Comparison of ENCODE assay signal across 14 cellular contexts in the genomic region with DNA sequence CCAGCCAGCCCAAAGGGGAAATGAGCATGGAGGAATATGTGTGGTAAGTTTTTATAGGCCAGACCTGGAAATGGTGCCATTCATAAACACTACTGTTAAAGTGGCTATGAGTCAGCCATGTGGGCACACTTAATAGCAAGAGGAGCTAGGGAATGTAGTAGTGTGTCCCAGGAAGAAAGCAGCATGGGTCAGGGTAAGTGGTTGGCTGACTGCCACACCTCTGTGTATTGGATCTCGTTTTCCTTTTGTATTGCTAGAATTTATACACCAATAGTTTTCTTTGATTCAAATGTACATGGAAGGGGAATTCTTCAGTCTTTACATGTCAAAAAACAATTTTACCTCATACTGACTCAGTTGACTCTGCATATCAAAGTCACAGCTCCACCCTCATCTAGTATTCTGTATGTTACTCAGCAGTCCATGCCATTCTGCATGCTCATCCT. TPM values are rescaled to one million over a fixed set of nuclear protein-coding genes. Genes with fewer than 3 reads are reported as not detected.
DNase-seq lines count a peak whose midpoint lies in the region; ATAC-seq, FAIRE-seq and TF ChIP-seq lines count a peak whose summit lies in the region.
"Had no signal": no experiment of that assay in that cellular context is flagged by ENCODE, and none has a peak within 500 bp of the region (broad histone marks: within the 10 kb centered on the region; RNA-seq: fewer than 3 reads in every experiment).

No MANE protein-coding gene starts in this region.

- H3K4me3 ChIP-seq in epithelial cell of esophagus (ENCODE audit: low read length) (no peak overlapping the region), osteoblast (ENCODE audit: insufficient read depth, low read length) (no peak overlapping the region), HepG2 (replicated peaks in 1 of 3; ENCODE audit: insufficient read depth in 1 of 3, low read depth in 2 of 3, low read length in 3 of 3) (no peak overlapping the region)
- H3K4me3 ChIP-seq: right atrium auricular region had no signal

- FAIRE-seq in frontal cortex (lab: Jason Lieb, UNC) (no peak), HepG2 (lab: Jason Lieb, UNC) (no peak)

- TF ChIP-seq POLR2A in HepG2 (IDR thresholded peaks at IDR 0.05; ENCODE audit: insufficient read depth in 1 of 2, low read depth in 2 of 2, low read length in 2 of 2), result no peak

- H2AFZ ChIP-seq in osteoblast (ENCODE audit: low read length), result no peak overlapping the region
- H2AFZ ChIP-seq in HepG2 (ENCODE audit: low read length), result no peak overlapping the region

- no peak for TF ChIP-seq CTCF in epithelial cell of esophagus (IDR thresholded peaks at IDR 0.05; ENCODE audit: insufficient read depth, low read depth, low read length, missing control alignments)
- TF ChIP-seq CTCF in osteoblast (IDR thresholded peaks at IDR 0.05; ENCODE audit: extremely low read depth, low read depth, low read length), result no peak
- TF ChIP-seq CTCF in HepG2 (CRISPR knock-in tag; IDR thresholded peaks at IDR 0.05), result no peak

- H3K9me3 ChIP-seq in osteoblast (ENCODE audit: low read depth, low read length), result no peaks in the 10 kb centered on the region
- no peaks in the 10 kb centered on the region for H3K9me3 ChIP-seq in HepG2 (ENCODE audit: low read length)
- H3K9me3 ChIP-seq: right atrium auricular region had no signal

- CTCF ChIA-PET in HepG2 (lab: Yijun Ruan, JAX; ENCODE audit: low intra/inter-chr PET ratio, low total read pairs), result no interaction called here

- H3K79me2 ChIP-seq in osteoblast (ENCODE audit: insufficient read depth, low read length) (no peaks in the 10 kb centered on the region), HepG2 (ENCODE audit: insufficient read depth, low read length) (no peaks in the 10 kb centered on the region)

- H4K20me1 ChIP-seq in osteoblast (ENCODE audit: insufficient read depth, low read length) (no peaks in the 10 kb centered on the region), HepG2 (ENCODE audit: insufficient read depth, low read length) (no peaks in the 10 kb centered on the region)

- TF ChIP-seq EP300 in HepG2 (IDR thresholded peaks at IDR 0.05; ENCODE audit: low read depth in 2 of 2, low read length in 2 of 2) (no peak), HepG2 (CRISPR knock-in tag; IDR thresholded peaks at IDR 0.05; ENCODE audit: borderline replicate concordance) (no peak)

- 0% methylated on average over 1 of the region's 1 CpG for WGBS in HepG2 (ENCODE audit: low lambda C conversion rate)

- DNase-seq in DMS53 treated with DMSO at 0.1 percent for 48 hours (lab: John Stamatoyannopoulos, UW; ENCODE audit: unreplicated experiment), result peak; percentile 20
- DNase-seq in M059J (ENCODE audit: low read depth), result peak; percentile 94
- peak; percentile 88 for DNase-seq in epithelial cell of esophagus (ENCODE audit: low read depth)
- DNase-seq in osteoblast (ENCODE audit: insufficient read length, low spot score, missing footprints), result peak; percentile 74
- DNase-seq in NCI-H128 (lab: John Stamatoyannopoulos, UW; ENCODE audit: unreplicated experiment), result no peak
- DNase-seq in frontal cortex (ENCODE audit: low spot score in 2 of 2), result no peak
- no peak for DNase-seq in HepG2 (ENCODE audit: low spot score)
- DNase-seq in HuH-7.5 (ENCODE audit: low spot score), result no peak
- DNase-seq: caudate nucleus; CD8-positive, alpha-beta T cell; erythroblast; NCI-H1417 had no signal

- H3K4me2 ChIP-seq in osteoblast (ENCODE audit: insufficient read depth, low read length) (peak overlapping the region; percentile 10), HepG2 (ENCODE audit: low read depth, low read length) (no peak overlapping the region)

- ATAC-seq in HepG2, result no peak
- ATAC-seq: activated CD4-positive, CD25-positive, alpha-beta regulatory T cell treated with anti-CD3 and anti-CD28 coated beads, Interleukin-2, amount 50 U/mL, for 24 hours; CD8-positive, alpha-beta T cell had no signal

- H3K27me3 ChIP-seq in osteoblast (ENCODE audit: insufficient read depth, low read length) (peaks cover 2% of the 10 kb centered on the region), HepG2 (ENCODE audit: control insufficient read depth in 1 of 2, insufficient read depth in 2 of 2, low read length in 2 of 2) (no peaks in the 10 kb centered on the region)
- H3K27me3 ChIP-seq: right atrium auricular region had no signal

- H3K4me1 ChIP-seq in osteoblast (ENCODE audit: insufficient read depth, low read length) (peaks cover 13% of the 10 kb centered on the region), HepG2 (ENCODE audit: insufficient read depth, low read length) (no peaks in the 10 kb centered on the region)
- H3K4me1 ChIP-seq: right atrium auricular region had no signal

- no peak overlapping the region for H3K9ac ChIP-seq in HepG2 (ENCODE audit: insufficient read depth, low read depth, low read length)

- POLR2A ChIA-PET in HepG2 (lab: Yijun Ruan, JAX), result no interaction called here

- intact Hi-C loops in HepG2 (cut with micrococcal nuclease; ENCODE audit: unreplicated experiment), result no loop called here

- H3K36me3 ChIP-seq in osteoblast (ENCODE audit: insufficient read depth, low read length) (no peaks in the 10 kb centered on the region), HepG2 (replicated peaks in 1 of 2; ENCODE audit: control insufficient read depth in 1 of 2, insufficient read depth in 2 of 2, low read length in 2 of 2) (no peaks in the 10 kb centered on the region)
- H3K36me3 ChIP-seq: right atrium auricular region had no signal

- no peak for TF ChIP-seq RAD21 in HepG2 (CRISPR knock-in tag; IDR thresholded peaks at IDR 0.05)

- BruUV-seq in HepG2 (replicated peaks; lab: Mats Ljungman, UMichigan), result no TSS peak

- no peak overlapping the region for H3K27ac ChIP-seq in osteoblast (ENCODE audit: low read depth, low read length)
- no peak overlapping the region for H3K27ac ChIP-seq in HepG2 (ENCODE audit: extremely low read length, insufficient read depth, low read length)
- H3K27ac ChIP-seq: right atrium auricular region had no signal

- in situ Hi-C loops in HepG2 (cut with HindIII; ENCODE audit: extremely low pct_ligation_motif_present, low pct_unique_long_range_greater_than_20kb), result no loop called here

TF ChIP-seq in HepG2, 621 proteins besides CTCF, POLR2A, EP300 and RAD21 (continues in another document):
- TF ChIP-seq ZNF678 (CRISPR knock-in tag; IDR thresholded peaks at IDR 0.05) (no peak), MIER3 (CRISPR knock-in tag; IDR thresholded peaks at IDR 0.05; ENCODE audit: borderline replicate concordance) (no peak), FOSL2 (CRISPR knock-in tag; IDR thresholded peaks at IDR 0.05) (no peak), ZNF24 (IDR thresholded peaks at IDR 0.05) (no peak), BATF2 (CRISPR knock-in tag; IDR thresholded peaks at IDR 0.05) (no peak), STAT6 (CRISPR knock-in tag; IDR thresholded peaks at IDR 0.05; ENCODE audit: borderline replicate concordance) (no peak), ZNF572 (CRISPR knock-in tag; IDR thresholded peaks at IDR 0.05) (no peak)

RNA-seq across cellular contexts. Expression of gene SGMS2, which starts 22.9 kb away (rescaled TPM):
- total RNA-seq in M059J (2014; rRNA removed; shearing (Covaris generic)), result 24.7 and 27.1 TPM in 2 replicates
- total RNA-seq in osteoblast (148 and 149 TPM in 2 replicates), frontal cortex (0.41 TPM), HepG2 (2016; rRNA removed; fragmentation: Illumina TruSeq; extraction: Trizol) (1.2 and 1.3 TPM in 2 replicates)
- 0.51 and 0.62 TPM in 2 replicates for total RNA-seq in HepG2 (2016; cell fraction: cytosol; rRNA removed; fragmentation: Illumina TruSeq; extraction: Trizol; ENCODE audit: low read depth)
- 1.4 TPM in 2 replicates for total RNA-seq in HepG2 (2016; cell fraction: insoluble cytoplasmic fraction; rRNA removed; fragmentation: Illumina TruSeq; extraction: Trizol)
- 0.72 and 0.99 TPM in 2 replicates for total RNA-seq in HepG2 (2016; cell fraction: membrane; rRNA removed; fragmentation: Illumina TruSeq; extraction: Trizol)
- total RNA-seq in HepG2 (2016; cell fraction: nucleus; rRNA removed; fragmentation: Illumina TruSeq; extraction: Trizol), result 1.2 and 1.7 TPM in 2 replicates
- 1.7 and 2.0 TPM in 2 replicates for polyA plus RNA-seq in HepG2 (2011; rRNA removed)
- 2.0 and 2.5 TPM in 2 replicates for polyA plus RNA-seq in HepG2 (2011; cell fraction: cytosol; rRNA removed)
- 1.00 and 1.9 TPM in 2 replicates for polyA plus RNA-seq in HepG2 (2011; cell fraction: nucleus; rRNA removed)
- 0.93 TPM in 2 replicates for polyA plus RNA-seq in HepG2 (2012)
- 0.08 and 0.22 TPM in 2 replicates for polyA plus RNA-seq in HepG2 (2016; cell fraction: cytosol; fragmentation: Illumina TruSeq; extraction: Trizol; ENCODE audit: low read depth)
- 0.44 and 0.46 TPM in 2 replicates for polyA plus RNA-seq in HepG2 (2016; cell fraction: insoluble cytoplasmic fraction; fragmentation: Illumina TruSeq; extraction: Trizol; ENCODE audit: low read depth)
- polyA plus RNA-seq in HepG2 (2016; cell fraction: membrane; fragmentation: Illumina TruSeq; extraction: Trizol; ENCODE audit: low read depth), result 0.29 and 0.37 TPM in 2 replicates
- 0.57 and 0.93 TPM in 2 replicates for polyA plus RNA-seq in HepG2 (2016; cell fraction: nucleus; fragmentation: Illumina TruSeq; extraction: Trizol; ENCODE audit: insufficient read depth, low read depth)
- polyA minus RNA-seq in HepG2 (2011; rRNA and poly(A)+ RNA removed; ENCODE audit: low replicate concordance), result 9.5 and 44.2 TPM in 2 replicates
- polyA minus RNA-seq in HepG2 (2011; cell fraction: cytosol; rRNA and poly(A)+ RNA removed), result 1.8 and 3.6 TPM in 2 replicates
- 5.3 and 7.5 TPM in 2 replicates for polyA minus RNA-seq in HepG2 (2011; cell fraction: nucleus; rRNA and poly(A)+ RNA removed)
- total RNA-seq: CD8-positive, alpha-beta T cell had no signal

Comparison
In these comparisons a context has a peak if more than half of its experiments do, and no peak if none do; other contexts are left out.
1. DNase-seq: peak in DMS53 treated with DMSO at 0.1 percent for 48 hours (single experiment), M059J (single experiment), epithelial cell of esophagus (single experiment) and osteoblast (single experiment); none in NCI-H128 (single experiment), frontal cortex (0 of 2), HepG2 (single experiment) and HuH-7.5 (single experiment).